ENCODE assay signal across 1 cellular context in the genomic region with DNA sequence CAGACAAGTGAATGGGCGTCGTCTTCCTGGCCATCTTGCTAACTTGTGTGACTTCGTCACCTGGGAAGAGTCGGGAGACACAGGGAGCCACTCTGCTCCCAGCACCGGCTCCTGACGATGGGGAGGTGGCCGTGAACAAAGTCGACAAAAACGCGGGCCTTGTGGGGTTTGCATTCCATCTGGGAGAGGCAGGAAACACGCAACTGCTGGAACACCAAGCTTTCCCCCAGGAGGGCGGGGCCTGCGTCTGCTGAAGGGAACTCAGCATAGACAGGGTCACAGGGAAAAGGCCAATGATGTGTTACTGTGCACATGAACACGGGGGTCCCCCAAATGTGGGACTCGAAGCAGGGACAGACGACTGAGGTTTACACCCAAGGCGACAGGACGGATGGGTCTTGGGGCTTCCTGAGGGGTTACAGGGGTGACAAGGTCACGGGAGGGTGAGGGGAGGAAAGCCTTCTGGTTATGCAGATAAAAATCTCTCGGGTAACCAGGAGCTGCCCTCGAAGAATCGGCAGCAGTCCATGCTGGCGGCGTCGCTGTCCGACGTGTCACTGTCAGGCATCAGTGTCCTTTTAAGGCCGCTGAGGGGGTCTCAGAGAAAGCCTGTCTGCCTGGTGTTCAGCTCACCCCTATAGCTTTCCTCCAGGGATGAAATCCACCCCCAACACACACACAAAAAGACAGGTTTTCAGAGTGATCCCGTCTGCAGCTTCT.
TF ChIP-seq lines count a peak whose summit lies in the region.

No MANE protein-coding gene starts in this region.

TF ChIP-seq in GM23338, 12 proteins besides CTCF, POLR2A, EP300 and RAD21 (continued from another document):
- TF ChIP-seq, protein P1, sequence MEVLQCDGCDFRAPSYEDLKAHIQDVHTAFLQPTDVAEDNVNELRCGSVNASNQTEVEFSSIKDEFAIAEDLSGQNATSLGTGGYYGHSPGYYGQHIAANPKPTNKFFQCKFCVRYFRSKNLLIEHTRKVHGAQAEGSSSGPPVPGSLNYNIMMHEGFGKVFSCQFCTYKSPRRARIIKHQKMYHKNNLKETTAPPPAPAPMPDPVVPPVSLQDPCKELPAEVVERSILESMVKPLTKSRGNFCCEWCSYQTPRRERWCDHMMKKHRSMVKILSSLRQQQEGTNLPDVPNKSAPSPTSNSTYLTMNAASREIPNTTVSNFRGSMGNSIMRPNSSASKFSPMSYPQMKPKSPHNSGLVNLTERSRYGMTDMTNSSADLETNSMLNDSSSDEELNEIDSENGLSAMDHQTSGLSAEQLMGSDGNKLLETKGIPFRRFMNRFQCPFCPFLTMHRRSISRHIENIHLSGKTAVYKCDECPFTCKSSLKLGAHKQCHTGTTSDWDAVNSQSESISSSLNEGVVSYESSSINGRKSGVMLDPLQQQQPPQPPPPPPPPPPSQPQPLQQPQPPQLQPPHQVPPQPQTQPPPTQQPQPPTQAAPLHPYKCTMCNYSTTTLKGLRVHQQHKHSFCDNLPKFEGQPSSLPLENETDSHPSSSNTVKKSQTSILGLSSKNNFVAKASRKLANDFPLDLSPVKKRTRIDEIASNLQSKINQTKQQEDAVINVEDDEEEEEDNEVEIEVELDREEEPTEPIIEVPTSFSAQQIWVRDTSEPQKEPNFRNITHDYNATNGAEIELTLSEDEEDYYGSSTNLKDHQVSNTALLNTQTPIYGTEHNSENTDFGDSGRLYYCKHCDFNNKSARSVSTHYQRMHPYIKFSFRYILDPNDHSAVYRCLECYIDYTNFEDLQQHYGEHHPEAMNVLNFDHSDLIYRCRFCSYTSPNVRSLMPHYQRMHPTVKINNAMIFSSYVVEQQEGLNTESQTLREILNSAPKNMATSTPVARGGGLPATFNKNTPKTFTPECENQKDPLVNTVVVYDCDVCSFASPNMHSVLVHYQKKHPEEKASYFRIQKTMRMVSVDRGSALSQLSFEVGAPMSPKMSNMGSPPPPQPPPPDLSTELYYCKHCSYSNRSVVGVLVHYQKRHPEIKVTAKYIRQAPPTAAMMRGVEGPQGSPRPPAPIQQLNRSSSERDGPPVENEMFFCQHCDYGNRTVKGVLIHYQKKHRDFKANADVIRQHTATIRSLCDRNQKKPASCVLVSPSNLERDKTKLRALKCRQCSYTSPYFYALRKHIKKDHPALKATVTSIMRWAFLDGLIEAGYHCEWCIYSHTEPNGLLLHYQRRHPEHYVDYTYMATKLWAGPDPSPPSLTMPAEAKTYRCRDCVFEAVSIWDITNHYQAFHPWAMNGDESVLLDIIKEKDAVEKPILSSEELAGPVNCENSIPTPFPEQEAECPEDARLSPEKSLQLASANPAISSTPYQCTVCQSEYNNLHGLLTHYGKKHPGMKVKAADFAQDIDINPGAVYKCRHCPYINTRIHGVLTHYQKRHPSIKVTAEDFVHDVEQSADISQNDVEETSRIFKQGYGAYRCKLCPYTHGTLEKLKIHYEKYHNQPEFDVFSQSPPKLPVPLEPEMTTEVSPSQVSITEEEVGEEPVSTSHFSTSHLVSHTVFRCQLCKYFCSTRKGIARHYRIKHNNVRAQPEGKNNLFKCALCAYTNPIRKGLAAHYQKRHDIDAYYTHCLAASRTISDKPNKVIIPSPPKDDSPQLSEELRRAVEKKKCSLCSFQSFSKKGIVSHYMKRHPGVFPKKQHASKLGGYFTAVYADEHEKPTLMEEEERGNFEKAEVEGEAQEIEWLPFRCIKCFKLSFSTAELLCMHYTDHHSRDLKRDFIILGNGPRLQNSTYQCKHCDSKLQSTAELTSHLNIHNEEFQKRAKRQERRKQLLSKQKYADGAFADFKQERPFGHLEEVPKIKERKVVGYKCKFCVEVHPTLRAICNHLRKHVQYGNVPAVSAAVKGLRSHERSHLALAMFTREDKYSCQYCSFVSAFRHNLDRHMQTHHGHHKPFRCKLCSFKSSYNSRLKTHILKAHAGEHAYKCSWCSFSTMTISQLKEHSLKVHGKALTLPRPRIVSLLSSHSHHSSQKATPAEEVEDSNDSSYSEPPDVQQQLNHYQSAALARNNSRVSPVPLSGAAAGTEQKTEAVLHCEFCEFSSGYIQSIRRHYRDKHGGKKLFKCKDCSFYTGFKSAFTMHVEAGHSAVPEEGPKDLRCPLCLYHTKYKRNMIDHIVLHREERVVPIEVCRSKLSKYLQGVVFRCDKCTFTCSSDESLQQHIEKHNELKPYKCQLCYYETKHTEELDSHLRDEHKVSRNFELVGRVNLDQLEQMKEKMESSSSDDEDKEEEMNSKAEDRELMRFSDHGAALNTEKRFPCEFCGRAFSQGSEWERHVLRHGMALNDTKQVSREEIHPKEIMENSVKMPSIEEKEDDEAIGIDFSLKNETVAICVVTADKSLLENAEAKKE (CRISPR knock-in tag; IDR thresholded peaks at IDR 0.05): no peak
- TF ChIP-seq NANOG (IDR thresholded peaks at IDR 0.05; ENCODE audit: borderline replicate concordance) (no peak), EZH2 (IDR thresholded peaks at IDR 0.05; ENCODE audit: low read depth, unreplicated experiment) (no peak), JUNB (IDR thresholded peaks at IDR 0.05; ENCODE audit: unreplicated experiment) (no peak)
TF ChIP-seq in GM23338: peak in this region for 0.
